ENCODE assay signal across 19 cellular contexts in the genomic region with DNA sequence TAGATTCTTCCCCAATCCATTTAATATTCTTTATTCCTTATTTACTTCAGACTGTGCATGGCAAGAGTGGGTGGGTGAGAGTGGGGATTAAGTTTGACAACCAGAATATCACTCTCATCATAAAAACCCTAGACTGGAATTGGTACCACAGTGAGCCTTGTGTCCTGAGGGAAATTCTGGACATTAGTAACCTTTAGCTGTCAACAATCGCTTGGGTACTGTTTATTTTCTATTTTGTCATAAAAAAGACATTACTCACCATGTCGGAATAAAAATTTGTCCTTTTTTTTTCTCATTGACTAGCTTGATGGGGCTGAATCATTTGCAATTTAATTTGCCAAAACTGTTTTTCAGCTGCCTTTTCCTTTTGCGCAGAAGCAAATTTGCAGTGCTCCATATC.
DNase-seq lines count a peak whose midpoint lies in the region; ATAC-seq and TF ChIP-seq lines count a peak whose summit lies in the region.
"Had no signal": no experiment of that assay in that cellular context is flagged by ENCODE, and none has a peak within 500 bp of the region (broad histone marks: within the 10 kb centered on the region; RNA-seq: fewer than 3 reads in every experiment).

No MANE protein-coding gene starts in this region.

- in situ Hi-C loops in Panc1 (cut with HindIII; ENCODE audit: low pct_unique_long_range_greater_than_20kb, low sequenced_read_pairs) = no loop called here

- H3K9me3 ChIP-seq in HEK293 (ENCODE audit: control insufficient read depth, insufficient read depth, low read depth, low read length) = no peaks in the 10 kb centered on the region
- no peaks in the 10 kb centered on the region for H3K9me3 ChIP-seq in Panc1 (ENCODE audit: control insufficient read depth, insufficient read depth, low read depth, low read length)

- DNase-seq in DMS114 treated with DMSO at 0.1 percent for 48 hours (lab: John Stamatoyannopoulos, UW; ENCODE audit: unreplicated experiment) (peak; percentile 55), Panc1 (ENCODE audit: low read depth, low spot score) (no peak), retina (peak; percentile 11), NCI-H187 treated with DMSO at 0.1 percent for 48 hours (lab: John Stamatoyannopoulos, UW) (no peak), Ammon's horn (ENCODE audit: low spot score) (no peak)
- DNase-seq: ACHN, DND-41, GF-D8, GM23248, HCEC 1CT, MM.1S, NCI-H1092 treated with DMSO at 0.1 percent for 48 hours, NCI-H146, NCI-H2081 treated with DMSO at 0.1 percent for 48 hours, NCI-H446 treated with DMSO at 0.1 percent for 48 hours had no signal

- H3K27ac ChIP-seq in HEK293 (ENCODE audit: extremely low read depth, low read depth, low read length) (no peak overlapping the region), Panc1 (ENCODE audit: low read length) (peak overlapping the region; percentile 60)
- H3K27ac ChIP-seq: C4-2B, GM23248, KMS-11 had no signal

- BruUV-seq in Panc1 (replicated peaks; lab: Mats Ljungman, UMichigan) = no TSS peak

- H3K4me3 ChIP-seq in HEK293 (ENCODE audit: low read depth, low read length) = no peak overlapping the region
- H3K4me3 ChIP-seq in Panc1 (ENCODE audit: low read depth in 2 of 2, low read length in 2 of 2) = peak overlapping the region in 1 of 2 experiments; percentile 7; a peak in 1 of 4 replicates
- H3K4me3 ChIP-seq: GM23248 had no signal

- H3K4me1 ChIP-seq in HEK293 (ENCODE audit: control insufficient read depth, insufficient read depth, low read length) = peaks cover 4% of the 10 kb centered on the region; the same call in 1 of the 2 replicates
- peaks cover 12% of the 10 kb centered on the region; the same call in 1 of the 2 replicates for H3K4me1 ChIP-seq in Panc1 (ENCODE audit: control insufficient read depth, insufficient read depth, low read length)

- no peaks in the 10 kb centered on the region for H3K36me3 ChIP-seq in HEK293 (ENCODE audit: control insufficient read depth in 2 of 2, insufficient read depth in 1 of 2, low read length in 2 of 2)
- no peaks in the 10 kb centered on the region for H3K36me3 ChIP-seq in Panc1 (ENCODE audit: control insufficient read depth, insufficient read depth, low read length)

- H3K27me3 ChIP-seq in Panc1 (ENCODE audit: control insufficient read depth, insufficient read depth, low read length) = no peaks in the 10 kb centered on the region

- POLR2A ChIA-PET in HEK293 (lab: Yijun Ruan, JAX) (no interaction called here), Panc1 (lab: Charles Lee) (no interaction called here)

- TF ChIP-seq CTCF in HEK293 (tag by site-specific recombination; IDR thresholded peaks at IDR 0.05) (no peak), Panc1 (IDR thresholded peaks at IDR 0.05) (no peak)

- ATAC-seq in Panc1 = peak; percentile 84
- no peak for ATAC-seq in HG03457 (IDR thresholded peaks at IDR 0.05; ENCODE audit: unreplicated experiment)

- intact Hi-C loops in Panc1 (cut with micrococcal nuclease; ENCODE audit: unreplicated experiment) = loop anchor here (5.0 kb wide), 1 partner anchor 153 kb away; no protein-coding TSS in a partner anchor

- CTCF ChIA-PET in HEK293 (lab: Yijun Ruan, JAX) = interaction anchor here (0.6 to 0.7 kb wide), 2 partner anchors 249 to 284 kb away, joined by 3 to 4 read pairs; no protein-coding TSS in a partner anchor
- CTCF ChIA-PET in Panc1 (lab: Charles Lee) = interaction anchor here (0.6 kb wide), 1 partner anchor 348 kb away, joined by 9 read pairs; no protein-coding TSS in a partner anchor

TF ChIP-seq in HEK293, 187 proteins besides CTCF, POLR2A, EP300 and RAD21 (continues in another document):
- no peak for TF ChIP-seq SP2 (tag by site-specific recombination; IDR thresholded peaks at IDR 0.05)
- TF ChIP-seq PRDM6 (tag by site-specific recombination; IDR thresholded peaks at IDR 0.05) = peak; percentile 16; the same call in 1 of the 2 replicates
- no peak for TF ChIP-seq ZNF426 (tag by site-specific recombination; IDR thresholded peaks at IDR 0.05)
- TF ChIP-seq GLI2 (tag by site-specific recombination; IDR thresholded peaks at IDR 0.05; ENCODE audit: borderline replicate concordance, low read depth) = no peak
- TF ChIP-seq, protein P1, sequence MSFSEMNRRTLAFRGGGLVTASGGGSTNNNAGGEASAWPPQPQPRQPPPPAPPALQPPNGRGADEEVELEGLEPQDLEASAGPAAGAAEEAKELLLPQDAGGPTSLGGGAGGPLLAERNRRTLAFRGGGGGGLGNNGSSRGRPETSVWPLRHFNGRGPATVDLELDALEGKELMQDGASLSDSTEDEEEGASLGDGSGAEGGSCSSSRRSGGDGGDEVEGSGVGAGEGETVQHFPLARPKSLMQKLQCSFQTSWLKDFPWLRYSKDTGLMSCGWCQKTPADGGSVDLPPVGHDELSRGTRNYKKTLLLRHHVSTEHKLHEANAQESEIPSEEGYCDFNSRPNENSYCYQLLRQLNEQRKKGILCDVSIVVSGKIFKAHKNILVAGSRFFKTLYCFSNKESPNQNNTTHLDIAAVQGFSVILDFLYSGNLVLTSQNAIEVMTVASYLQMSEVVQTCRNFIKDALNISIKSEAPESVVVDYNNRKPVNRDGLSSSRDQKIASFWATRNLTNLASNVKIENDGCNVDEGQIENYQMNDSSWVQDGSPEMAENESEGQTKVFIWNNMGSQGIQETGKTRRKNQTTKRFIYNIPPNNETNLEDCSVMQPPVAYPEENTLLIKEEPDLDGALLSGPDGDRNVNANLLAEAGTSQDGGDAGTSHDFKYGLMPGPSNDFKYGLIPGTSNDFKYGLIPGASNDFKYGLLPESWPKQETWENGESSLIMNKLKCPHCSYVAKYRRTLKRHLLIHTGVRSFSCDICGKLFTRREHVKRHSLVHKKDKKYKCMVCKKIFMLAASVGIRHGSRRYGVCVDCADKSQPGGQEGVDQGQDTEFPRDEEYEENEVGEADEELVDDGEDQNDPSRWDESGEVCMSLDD (tag by site-specific recombination; IDR thresholded peaks at IDR 0.05) = no peak
- TF ChIP-seq ZNF311 (tag by site-specific recombination; IDR thresholded peaks at IDR 0.05; ENCODE audit: borderline replicate concordance) = no peak
- peak; percentile 47; the same call in 1 of the 2 replicates for TF ChIP-seq FEZF1 (tag by site-specific recombination; IDR thresholded peaks at IDR 0.05)
- TF ChIP-seq, protein P2, sequence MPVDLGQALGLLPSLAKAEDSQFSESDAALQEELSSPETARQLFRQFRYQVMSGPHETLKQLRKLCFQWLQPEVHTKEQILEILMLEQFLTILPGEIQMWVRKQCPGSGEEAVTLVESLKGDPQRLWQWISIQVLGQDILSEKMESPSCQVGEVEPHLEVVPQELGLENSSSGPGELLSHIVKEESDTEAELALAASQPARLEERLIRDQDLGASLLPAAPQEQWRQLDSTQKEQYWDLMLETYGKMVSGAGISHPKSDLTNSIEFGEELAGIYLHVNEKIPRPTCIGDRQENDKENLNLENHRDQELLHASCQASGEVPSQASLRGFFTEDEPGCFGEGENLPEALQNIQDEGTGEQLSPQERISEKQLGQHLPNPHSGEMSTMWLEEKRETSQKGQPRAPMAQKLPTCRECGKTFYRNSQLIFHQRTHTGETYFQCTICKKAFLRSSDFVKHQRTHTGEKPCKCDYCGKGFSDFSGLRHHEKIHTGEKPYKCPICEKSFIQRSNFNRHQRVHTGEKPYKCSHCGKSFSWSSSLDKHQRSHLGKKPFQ (tag by site-specific recombination; IDR thresholded peaks at IDR 0.05) = no peak
- no peak for TF ChIP-seq KLF17 (tag by site-specific recombination; IDR thresholded peaks at IDR 0.05)
- no peak for TF ChIP-seq ZNF138 (tag by site-specific recombination; IDR thresholded peaks at IDR 0.05; ENCODE audit: borderline replicate concordance)
- no peak for TF ChIP-seq ZNF792 (tag by site-specific recombination; IDR thresholded peaks at IDR 0.05)
- no peak for TF ChIP-seq ZNF37A (tag by site-specific recombination; IDR thresholded peaks at IDR 0.05)
- TF ChIP-seq ZNF132 (tag by site-specific recombination; IDR thresholded peaks at IDR 0.05; ENCODE audit: borderline replicate concordance) = no peak
- TF ChIP-seq PATZ1 (tag by site-specific recombination; IDR thresholded peaks at IDR 0.05) = no peak

Comparison
In these comparisons a context has a peak if more than half of its experiments do, and no peak if none do; other contexts are left out.
1. DNase-seq: peak in DMS114 treated with DMSO at 0.1 percent for 48 hours (single experiment) and retina (single experiment); none in Panc1 (single experiment), NCI-H187 treated with DMSO at 0.1 percent for 48 hours (single experiment) and Ammon's horn (single experiment).